18 cellular contexts compared by ENCODE assay signal in the genomic region with DNA sequence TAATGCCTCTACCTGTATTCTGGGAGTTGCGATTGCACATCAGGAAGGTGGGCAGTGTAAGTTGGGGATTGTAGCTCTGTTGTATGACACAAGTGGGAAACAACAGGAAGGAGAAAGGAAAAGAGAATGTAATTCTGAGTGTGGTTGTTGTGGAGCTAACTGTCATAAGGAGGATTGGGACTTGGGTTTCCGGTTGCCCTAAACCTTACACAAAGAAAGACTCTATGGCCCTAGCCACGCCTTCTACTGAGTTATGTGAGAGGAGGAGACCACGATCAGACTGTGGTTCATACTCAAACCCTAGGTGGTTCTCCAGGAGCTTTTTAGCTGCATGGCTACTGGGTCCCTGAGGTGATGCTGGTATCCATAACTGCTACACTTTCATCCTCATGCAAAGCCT.
A peak's percentile ranks its signal among the peaks of the same experiment; 100 is the strongest.
DNase-seq lines count a peak whose midpoint lies in the region; ATAC-seq and TF ChIP-seq lines count a peak whose summit lies in the region.
"Had no signal": no experiment of that assay in that cellular context is flagged by ENCODE, and none has a peak within 500 bp of the region (broad histone marks: within the 10 kb centered on the region; RNA-seq: fewer than 3 reads in every experiment).

No MANE protein-coding gene starts in this region.

- H3K9ac ChIP-seq in IMR-90 (ENCODE audit: low read depth, low read length), result no peak overlapping the region
- H3K9ac ChIP-seq: BLaER1, KMS-11 had no signal

- peak overlapping the region; percentile 46 for H4K91ac ChIP-seq in IMR-90 (ENCODE audit: insufficient read depth, low read depth, low read length)

- 0 out of 2 replicates have a peak overlapping the region, but pooled peaks have one; percentile 12 for H2BK120ac ChIP-seq in IMR-90 (ENCODE audit: low read depth, low read length)

- peak overlapping the region; percentile 5; the same call in 1 of the 2 replicates for H3K23ac ChIP-seq in IMR-90 (ENCODE audit: low read depth, low read length)

- no peak overlapping the region; the same call in 1 of the 2 replicates for H2BK20ac ChIP-seq in IMR-90 (ENCODE audit: low read depth, low read length)

- peaks cover 7% of the 10 kb centered on the region for H3K36me3 Mint-ChIP-seq in type B pancreatic cell
- H3K36me3 Mint-ChIP-seq: CD8-positive, alpha-beta memory T cell had no signal

- H3K79me1 ChIP-seq in IMR-90 (ENCODE audit: low read depth in 1 of 2, low read length in 2 of 2), result peaks cover 33 to 74% of the 10 kb centered on the region in 2 experiments

- H3K9me3 Mint-ChIP-seq in type B pancreatic cell, result no peaks in the 10 kb centered on the region
- H3K9me3 Mint-ChIP-seq: CD8-positive, alpha-beta memory T cell had no signal

- H4K5ac ChIP-seq in IMR-90 (ENCODE audit: low read depth, low read length), result peak overlapping the region; percentile 57

- ATAC-seq in IMR-90 (ENCODE audit: low read depth) (no peak), left colon (peak; percentile 82), GM18519 (IDR thresholded peaks at IDR 0.05; ENCODE audit: low FRiP score, unreplicated experiment) (no peak)
- ATAC-seq: HCT116 had no signal

- BruUV-seq in IMR-90 (replicated peaks; lab: Mats Ljungman, UMichigan), result no TSS peak

- peaks cover 18% of the 10 kb centered on the region for H3K4me1 ChIP-seq in IMR-90 (ENCODE audit: control insufficient read depth, insufficient read depth, low read length)

- no peak overlapping the region for H3K4me3 ChIP-seq in IMR-90 (ENCODE audit: insufficient read depth, low read depth, low read length)
- H3K4me3 ChIP-seq: BLaER1, PC-9 had no signal

- in situ Hi-C loops in IMR-90 (cut with MboI; ENCODE audit: low sequenced_read_pairs), result no loop called here

- no peak overlapping the region for H2AFZ ChIP-seq in IMR-90 (replicated peaks; ENCODE audit: low read length, poor library complexity)
- H2AFZ ChIP-seq: PC-9 had no signal

- no peak for TF ChIP-seq CTCF in IMR-90 (conservative IDR thresholded peaks at IDR 0.05; ENCODE audit: low read depth, low read length)
- no peak for TF ChIP-seq CTCF in type B pancreatic cell (conservative IDR thresholded peaks at IDR 0.05)

- no CpG with 5 or more reads among the region's 4 CpGs for WGBS in IMR-90 (ENCODE audit: extremely low coverage in 2 of 2, insufficient read length in 1 of 2), 2 experiments

- TF ChIP-seq POLR2A in IMR-90 (IDR thresholded peaks at IDR 0.05; ENCODE audit: low read depth, low read length), result no peak

- peaks cover 23% of the 10 kb centered on the region for H3K9me1 ChIP-seq in IMR-90 (ENCODE audit: insufficient read depth, low read length)

- peak overlapping the region; percentile 34 to 42; a peak in 2 of 4 replicates for H4K8ac ChIP-seq in IMR-90 (ENCODE audit: low read depth in 2 of 2, low read length in 2 of 2)

- no peaks in the 10 kb centered on the region for H3K27me3 ChIP-seq in IMR-90 (ENCODE audit: control insufficient read depth, insufficient read depth, low read length)
- H3K27me3 ChIP-seq: BLaER1 had no signal

- no peak overlapping the region for H3K27ac ChIP-seq in IMR-90 (ENCODE audit: insufficient read depth, low read length)
- H3K27ac ChIP-seq: BLaER1, KMS-11, PC-9 had no signal

- H3K4me3 Mint-ChIP-seq in type B pancreatic cell, result no peak overlapping the region
- H3K4me3 Mint-ChIP-seq: CD8-positive, alpha-beta memory T cell had no signal

- H3K4ac ChIP-seq in IMR-90 (ENCODE audit: low read depth, low read length), result peak overlapping the region; percentile 44

- peaks cover 2% of the 10 kb centered on the region; the same call in 1 of the 2 replicates for H3K36me3 ChIP-seq in IMR-90 (ENCODE audit: control insufficient read depth, insufficient read depth, low read length)
- H3K36me3 ChIP-seq: BLaER1 had no signal

- H3K14ac ChIP-seq in IMR-90 (replicated peaks; ENCODE audit: low read depth, low read length), result peak overlapping the region; percentile 24; the same call in 1 of the 2 replicates

- intact Hi-C loops in IMR-90 (cut with micrococcal nuclease), result no loop called here
- intact Hi-C loops in left colon (cut with DNase I, micrococcal nuclease), result no loop called here

- dilution Hi-C loops in IMR-90 (cut with HindIII; ENCODE audit: low sequenced_read_pairs, unreplicated experiment), result no loop called here

- H4K20me1 ChIP-seq in IMR-90 (ENCODE audit: insufficient read depth, low read length), result peaks cover 5% of the 10 kb centered on the region; the same call in 1 of the 2 replicates
- H4K20me1 ChIP-seq: BLaER1 had no signal

- H2BK15ac ChIP-seq in IMR-90 (ENCODE audit: low read depth, low read length), result peak overlapping the region; percentile 65; the same call in 2 of the 3 replicates

- peak overlapping the region; percentile 67 for H3K18ac ChIP-seq in IMR-90 (ENCODE audit: low read depth, low read length)

- no peak overlapping the region for H2BK5ac ChIP-seq in IMR-90 (ENCODE audit: low read depth, low read length, poor library complexity, severe bottlenecking)

- H3K9me3 ChIP-seq in IMR-90 (ENCODE audit: control insufficient read depth, insufficient read depth, low read length), result no peaks in the 10 kb centered on the region
- H3K9me3 ChIP-seq: BLaER1 had no signal

- peaks cover 51% of the 10 kb centered on the region for H3K4me1 Mint-ChIP-seq in type B pancreatic cell (ENCODE audit: unreplicated experiment)
- H3K4me1 Mint-ChIP-seq: CD8-positive, alpha-beta memory T cell had no signal

- CTCF ChIA-PET in IMR-90 (lab: Yijun Ruan, JAX), result no interaction called here

- H2AK5ac ChIP-seq in IMR-90 (ENCODE audit: low read depth, low read length), result peak overlapping the region; percentile 61; the same call in 1 of the 2 replicates

- DNase-seq in IMR-90 (no peak), SW480 (ENCODE audit: low spot score) (peak; percentile 71), left colon (no peak), type B pancreatic cell (ENCODE audit: extremely low spot score, unreplicated experiment) (no peak), occipital lobe (lab: John Stamatoyannopoulos, UW) (no peak)
- DNase-seq in activated naive CD4-positive, alpha-beta T cell (lab: John Stamatoyannopoulos, UW), result no peak
- DNase-seq: CD8-positive, alpha-beta memory T cell; DMS53; MM.1S; NCI-H1105 treated with DMSO at 0.1 percent for 48 hours; NCI-H187 treated with DMSO at 0.1 percent for 48 hours; NCI-H446; PC-9; Right ventricle myocardium superior had no signal

- H3K56ac ChIP-seq in IMR-90 (ENCODE audit: extremely low read depth, insufficient read depth, low read length), result no peak overlapping the region

- no peak overlapping the region for H2AK9ac ChIP-seq in IMR-90 (replicated peaks; ENCODE audit: low read depth, low read length, poor library complexity)

- POLR2A ChIA-PET in IMR-90 (lab: Charles Lee; ENCODE audit: unreplicated experiment), result interaction anchor here (0.6 kb wide), 1 partner anchor 219 kb away, joined by 3 read pairs; no protein-coding TSS in a partner anchor

- peak overlapping the region; percentile 87 for H3K27ac Mint-ChIP-seq in type B pancreatic cell
- H3K27ac Mint-ChIP-seq: CD8-positive, alpha-beta memory T cell had no signal

- TF ChIP-seq RAD21 in IMR-90 (IDR thresholded peaks at IDR 0.05; ENCODE audit: low read length), result no peak

- H3K27me3 Mint-ChIP-seq in type B pancreatic cell, result no peaks in the 10 kb centered on the region

- H3K4me2 ChIP-seq in IMR-90 (ENCODE audit: low read depth, low read length), result no peak overlapping the region
- H3K4me2 ChIP-seq: BLaER1, KMS-11, PC-9 had no signal

TF ChIP-seq in IMR-90, 13 proteins besides CTCF, POLR2A, EP300 and RAD21:
- TF ChIP-seq NFE2L2 (IDR thresholded peaks at IDR 0.05; ENCODE audit: low read depth, low read length) (no peak), SMC3 (IDR thresholded peaks at IDR 0.05; ENCODE audit: low read depth, low read length) (no peak), MAFK (IDR thresholded peaks at IDR 0.05; ENCODE audit: low read depth, low read length) (no peak), CHD1 (IDR thresholded peaks at IDR 0.05; ENCODE audit: low read depth, low read length) (no peak), CEBPB (IDR thresholded peaks at IDR 0.05; ENCODE audit: low read depth, low read length) (no peak), MXI1 (IDR thresholded peaks at IDR 0.05; ENCODE audit: borderline replicate concordance, low read depth, low read length) (no peak), BHLHE40 (IDR thresholded peaks at IDR 0.05; ENCODE audit: low read depth, low read length) (no peak)
- TF ChIP-seq, protein P1, sequence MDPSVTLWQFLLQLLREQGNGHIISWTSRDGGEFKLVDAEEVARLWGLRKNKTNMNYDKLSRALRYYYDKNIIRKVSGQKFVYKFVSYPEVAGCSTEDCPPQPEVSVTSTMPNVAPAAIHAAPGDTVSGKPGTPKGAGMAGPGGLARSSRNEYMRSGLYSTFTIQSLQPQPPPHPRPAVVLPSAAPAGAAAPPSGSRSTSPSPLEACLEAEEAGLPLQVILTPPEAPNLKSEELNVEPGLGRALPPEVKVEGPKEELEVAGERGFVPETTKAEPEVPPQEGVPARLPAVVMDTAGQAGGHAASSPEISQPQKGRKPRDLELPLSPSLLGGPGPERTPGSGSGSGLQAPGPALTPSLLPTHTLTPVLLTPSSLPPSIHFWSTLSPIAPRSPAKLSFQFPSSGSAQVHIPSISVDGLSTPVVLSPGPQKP (IDR thresholded peaks at IDR 0.05; ENCODE audit: borderline replicate concordance, low read depth, low read length), result no peak
